In the genomic region with DNA sequence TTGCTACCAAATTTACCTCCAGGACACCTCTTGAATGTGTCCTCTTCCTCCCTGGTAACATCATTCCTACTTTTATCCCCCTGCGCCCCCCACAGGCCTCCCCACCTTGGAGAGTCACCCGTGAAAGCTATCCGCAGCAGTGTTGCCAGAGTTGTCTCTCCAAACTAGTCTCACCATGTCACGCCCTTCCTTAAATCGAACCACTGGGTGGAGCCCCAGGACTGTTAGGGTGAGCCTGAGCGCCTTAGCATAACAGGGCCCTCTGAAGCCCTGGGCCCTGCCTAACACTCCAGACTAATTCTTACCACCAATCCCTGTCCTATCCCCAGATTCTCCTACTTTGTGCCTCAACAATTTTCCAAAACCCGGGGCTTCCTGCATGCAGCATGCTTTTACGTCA, we compare ENCODE assay signal across 1 cellular context.
A peak's percentile ranks its signal among the peaks of the same experiment; 100 is the strongest.
TF ChIP-seq lines count a peak whose summit lies in the region.

No MANE protein-coding gene starts in this region.

TF ChIP-seq in HepG2, 621 proteins besides CTCF, POLR2A, EP300 and RAD21:
- no peak for TF ChIP-seq ATM (IDR thresholded peaks at IDR 0.05; ENCODE audit: borderline replicate concordance)
- TF ChIP-seq, protein P1, sequence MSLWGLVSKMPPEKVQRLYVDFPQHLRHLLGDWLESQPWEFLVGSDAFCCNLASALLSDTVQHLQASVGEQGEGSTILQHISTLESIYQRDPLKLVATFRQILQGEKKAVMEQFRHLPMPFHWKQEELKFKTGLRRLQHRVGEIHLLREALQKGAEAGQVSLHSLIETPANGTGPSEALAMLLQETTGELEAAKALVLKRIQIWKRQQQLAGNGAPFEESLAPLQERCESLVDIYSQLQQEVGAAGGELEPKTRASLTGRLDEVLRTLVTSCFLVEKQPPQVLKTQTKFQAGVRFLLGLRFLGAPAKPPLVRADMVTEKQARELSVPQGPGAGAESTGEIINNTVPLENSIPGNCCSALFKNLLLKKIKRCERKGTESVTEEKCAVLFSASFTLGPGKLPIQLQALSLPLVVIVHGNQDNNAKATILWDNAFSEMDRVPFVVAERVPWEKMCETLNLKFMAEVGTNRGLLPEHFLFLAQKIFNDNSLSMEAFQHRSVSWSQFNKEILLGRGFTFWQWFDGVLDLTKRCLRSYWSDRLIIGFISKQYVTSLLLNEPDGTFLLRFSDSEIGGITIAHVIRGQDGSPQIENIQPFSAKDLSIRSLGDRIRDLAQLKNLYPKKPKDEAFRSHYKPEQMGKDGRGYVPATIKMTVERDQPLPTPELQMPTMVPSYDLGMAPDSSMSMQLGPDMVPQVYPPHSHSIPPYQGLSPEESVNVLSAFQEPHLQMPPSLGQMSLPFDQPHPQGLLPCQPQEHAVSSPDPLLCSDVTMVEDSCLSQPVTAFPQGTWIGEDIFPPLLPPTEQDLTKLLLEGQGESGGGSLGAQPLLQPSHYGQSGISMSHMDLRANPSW (CRISPR knock-in tag; IDR thresholded peaks at IDR 0.05; ENCODE audit: borderline replicate concordance) = no peak
- no peak for TF ChIP-seq SIX4 (CRISPR knock-in tag; IDR thresholded peaks at IDR 0.05)
- TF ChIP-seq ZNF296 (CRISPR knock-in tag; conservative IDR thresholded peaks at IDR 0.05) = no peak
- no peak for TF ChIP-seq SNRNP70 (IDR thresholded peaks at IDR 0.05; ENCODE audit: low read depth, low read length)
- TF ChIP-seq STAG1 (CRISPR knock-in tag; IDR thresholded peaks at IDR 0.05) = peak; percentile 37
- no peak for TF ChIP-seq NBN (conservative IDR thresholded peaks at IDR 0.05)
- TF ChIP-seq DNMT3B (CRISPR knock-in tag; conservative IDR thresholded peaks at IDR 0.05) = no peak
